Comparison of ENCODE assay signal across 1 cellular context in genomic region chr3:186099178-186099577, GRCh38.
TF ChIP-seq lines count a peak whose summit lies in the region.

No MANE protein-coding gene starts in this region.

TF ChIP-seq in HepG2, 621 proteins besides CTCF, POLR2A, EP300 and RAD21 (continued from another document):
- TF ChIP-seq E2F1 (CRISPR knock-in tag; IDR thresholded peaks at IDR 0.05) (no peak), ZNF687 (CRISPR knock-in tag; IDR thresholded peaks at IDR 0.05) (0 out of 2 replicates have a peak, but pooled peaks have one; percentile 19)
